ENCODE assay signal across 1 cellular context in genomic region chr1:92537333-92537884, GRCh38.
TF ChIP-seq lines count a peak whose summit lies in the region.

No MANE protein-coding gene starts in this region.

TF ChIP-seq in A549, 52 proteins besides CTCF, POLR2A, EP300 and RAD21 (continued from another document):
- TF ChIP-seq REST (IDR thresholded peaks at IDR 0.05) (no peak), TP53 (CRISPR knock-in tag; IDR thresholded peaks at IDR 0.05) (no peak)
